17 cellular contexts compared by ENCODE assay signal in genomic region chr7:56107954-56108258, GRCh38. TPM values are rescaled to one million over a fixed set of nuclear protein-coding genes. Genes with fewer than 3 reads are reported as not detected.
DNase-seq lines count a peak whose midpoint lies in the region; ATAC-seq and TF ChIP-seq lines count a peak whose summit lies in the region.
"Had no signal": no experiment of that assay in that cellular context is flagged by ENCODE, and none has a peak within 500 bp of the region (broad histone marks: within the 10 kb centered on the region; RNA-seq: fewer than 3 reads in every experiment).

No MANE protein-coding gene starts in this region.

- H3K9me3 Mint-ChIP-seq in activated naive CD4-positive, alpha-beta T cell treated with anti-CD3 and anti-CD28 coated beads, Interleukin-2, amount 50 U/mL, for 24 hours, result no peaks in the 10 kb centered on the region
- H3K9me3 Mint-ChIP-seq in T-cell (no peaks in the 10 kb centered on the region), endodermal cell (peaks cover 83% of the 10 kb centered on the region)
- peaks cover 4% of the 10 kb centered on the region for H3K9me3 Mint-ChIP-seq in stimulated activated memory B cell treated with anti-CD40 and anti-IgM and Interleukin-4, amounts not matched to agents 10 μg/mL and 1 μg/mL and 100 μg/mL, for 72 hours

- 100% methylated on average over 1 of the region's 1 CpG; no CpG with 5 or more reads in 1 of the 2 experiments for WGBS in endodermal cell (ENCODE audit: insufficient coverage in 1 of 2, insufficient read length in 1 of 2), 2 experiments

- no peaks in the 10 kb centered on the region for H3K27me3 Mint-ChIP-seq in activated naive CD4-positive, alpha-beta T cell treated with anti-CD3 and anti-CD28 coated beads, Interleukin-2, amount 50 U/mL, for 24 hours
- no peaks in the 10 kb centered on the region for H3K27me3 Mint-ChIP-seq in T-cell
- peaks cover 2% of the 10 kb centered on the region for H3K27me3 Mint-ChIP-seq in endodermal cell (ENCODE audit: insufficient read depth)
- H3K27me3 Mint-ChIP-seq in stimulated activated memory B cell treated with anti-CD40 and anti-IgM and Interleukin-4, amounts not matched to agents 10 μg/mL and 1 μg/mL and 100 μg/mL, for 72 hours, result no peaks in the 10 kb centered on the region

- peaks cover 11% of the 10 kb centered on the region for H3K9me3 ChIP-seq in endodermal cell (ENCODE audit: control insufficient read depth, low read length)
- H3K9me3 ChIP-seq: ascending aorta, mucosa of descending colon, thyroid gland had no signal

- no peak overlapping the region for H3K27ac Mint-ChIP-seq in activated naive CD4-positive, alpha-beta T cell treated with anti-CD3 and anti-CD28 coated beads, Interleukin-2, amount 50 U/mL, for 24 hours
- H3K27ac Mint-ChIP-seq in T-cell (peak overlapping the region; percentile 71 to 98), endodermal cell (no peak overlapping the region)
- H3K27ac Mint-ChIP-seq in stimulated activated memory B cell treated with anti-CD40 and anti-IgM and Interleukin-4, amounts not matched to agents 10 μg/mL and 1 μg/mL and 100 μg/mL, for 72 hours, result peak overlapping the region; percentile 98

- H3K4me1 ChIP-seq in endodermal cell (ENCODE audit: control insufficient read depth, insufficient read depth, low read length), result no peaks in the 10 kb centered on the region

- TF ChIP-seq CTCF in endodermal cell (conservative IDR thresholded peaks at IDR 0.05), result no peak

- H3K36me3 Mint-ChIP-seq in activated naive CD4-positive, alpha-beta T cell treated with anti-CD3 and anti-CD28 coated beads, Interleukin-2, amount 50 U/mL, for 24 hours, result peaks cover 12% of the 10 kb centered on the region
- H3K36me3 Mint-ChIP-seq in T-cell (peaks cover 9% of the 10 kb centered on the region), endodermal cell (ENCODE audit: low read depth) (no peaks in the 10 kb centered on the region)
- peaks cover 15% of the 10 kb centered on the region for H3K36me3 Mint-ChIP-seq in stimulated activated memory B cell treated with anti-CD40 and anti-IgM and Interleukin-4, amounts not matched to agents 10 μg/mL and 1 μg/mL and 100 μg/mL, for 72 hours

- peak overlapping the region; percentile 99 for H3K4me3 ChIP-seq in endodermal cell (ENCODE audit: low read length)
- H3K4me3 ChIP-seq: ascending aorta, mucosa of descending colon, thyroid gland had no signal

- CTCF ChIA-PET in T-cell (lab: Charles Lee), result interaction anchor here in 1 of 2 donors (0.6 to 0.7 kb wide), 2 partner anchors 36 to 44 kb away, joined by 4 to 5 read pairs; partner anchors contain the start of gene SUMF2

- H3K27me3 ChIP-seq in endodermal cell (ENCODE audit: control insufficient read depth, insufficient read depth, low read length, poor library complexity, severe bottlenecking), result no peaks in the 10 kb centered on the region
- H3K27me3 ChIP-seq: ascending aorta, thyroid gland had no signal

- peaks cover 28% of the 10 kb centered on the region for H3K4me1 Mint-ChIP-seq in activated naive CD4-positive, alpha-beta T cell treated with anti-CD3 and anti-CD28 coated beads, Interleukin-2, amount 50 U/mL, for 24 hours
- H3K4me1 Mint-ChIP-seq in T-cell (peaks cover 31 to 39% (median 35%) of the 10 kb centered on the region in 3 donors), endodermal cell (no peaks in the 10 kb centered on the region)
- H3K4me1 Mint-ChIP-seq in stimulated activated memory B cell treated with anti-CD40 and anti-IgM and Interleukin-4, amounts not matched to agents 10 μg/mL and 1 μg/mL and 100 μg/mL, for 72 hours, result peaks cover 27% of the 10 kb centered on the region

- POLR2A ChIA-PET in T-cell (lab: Charles Lee), result interaction anchor here in 1 of 2 donors (0.8 kb wide), 1 partner anchor 44 kb away, joined by 5 read pairs; no protein-coding TSS in a partner anchor

- no peak for DNase-seq in activated naive CD4-positive, alpha-beta T cell (lab: John Stamatoyannopoulos, UW)
- DNase-seq in T-cell (no peak), endodermal cell (no peak), NCI-H526 treated with DMSO at 0.1 percent for 48 hours (lab: John Stamatoyannopoulos, UW) (no peak)
- DNase-seq: activated CD4-positive, alpha-beta T cell treated with anti-CD3 and anti-CD28 coated beads for 1 hour; foreskin melanocyte; left cardiac atrium; mucosa of descending colon; NCI-H2029 treated with DMSO at 0.1 percent for 48 hours; NCI-H510A treated with DMSO at 0.1 percent for 48 hours; SHP77 treated with DMSO at 0.1 percent for 48 hours; thyroid gland had no signal

- no peak overlapping the region for H3K9ac ChIP-seq in endodermal cell (ENCODE audit: extremely low read depth, low read length, poor library complexity, severe bottlenecking)

- H3K27ac ChIP-seq in endodermal cell (ENCODE audit: low read depth, low read length), result no peak overlapping the region
- H3K27ac ChIP-seq: thyroid gland had no signal

- peak overlapping the region; percentile 97 for H3K4me3 Mint-ChIP-seq in activated naive CD4-positive, alpha-beta T cell treated with anti-CD3 and anti-CD28 coated beads, Interleukin-2, amount 50 U/mL, for 24 hours
- peak overlapping the region; percentile 42 to 99 (median 96) for H3K4me3 Mint-ChIP-seq in T-cell
- H3K4me3 Mint-ChIP-seq in endodermal cell, result no peak overlapping the region
- H3K4me3 Mint-ChIP-seq in stimulated activated memory B cell treated with anti-CD40 and anti-IgM and Interleukin-4, amounts not matched to agents 10 μg/mL and 1 μg/mL and 100 μg/mL, for 72 hours, result no peak overlapping the region

- peaks cover 15% of the 10 kb centered on the region for H3K36me3 ChIP-seq in endodermal cell (ENCODE audit: control insufficient read depth, insufficient read depth, low read length)

- ATAC-seq in T-cell (replicated peaks in 1 of 4) (no peak), HG02870 (IDR thresholded peaks at IDR 0.05; ENCODE audit: unreplicated experiment) (no peak), GM19035 (IDR thresholded peaks at IDR 0.05; ENCODE audit: unreplicated experiment) (no peak)
- no peak for ATAC-seq in stimulated activated memory B cell treated with anti-CD40 and anti-IgM and Interleukin-4, amounts not matched to agents 10 μg/mL and 1 μg/mL and 100 μg/mL, for 72 hours
- ATAC-seq: left cardiac atrium, mucosa of descending colon had no signal

RNA-seq across cellular contexts. Expression of gene CHCHD2, which starts 1.6 kb away (rescaled TPM):
- total RNA-seq in T-cell (100 to 1,000 TPM; 173 to 209 (median 189) TPM), endodermal cell (10 to 100 TPM; 44.7 to 88.8 TPM)
- 247 TPM for polyA plus RNA-seq in endodermal cell (2013, experiment 1 of 2)
- polyA plus RNA-seq in endodermal cell (2013, experiment 2 of 2), result 233 TPM

RNA-seq across cellular contexts. Expression of gene NUPR2, which starts 8.3 kb away (rescaled TPM):
- total RNA-seq in T-cell, result under 1 TPM in 1 of 5 donors, not detected in 4; 0.67 TPM
- total RNA-seq in endodermal cell, result not detected
- polyA plus RNA-seq in endodermal cell (2013, experiment 1 of 2), result not detected
- polyA plus RNA-seq in endodermal cell (2013, experiment 2 of 2), result not detected
- total RNA-seq: ascending aorta, left cardiac atrium had no signal

RNA-seq across cellular contexts. Expression of gene PHKG1, which starts 15.2 kb away (rescaled TPM):
- total RNA-seq in T-cell, result 1 to 10 TPM; 2.6 to 5.5 (median 3.7) TPM
- under 1 TPM; 0.46 TPM for total RNA-seq in endodermal cell
- 0.36 TPM for polyA plus RNA-seq in endodermal cell (2013, experiment 1 of 2)
- 1.5 TPM for polyA plus RNA-seq in endodermal cell (2013, experiment 2 of 2)

RNA-seq across cellular contexts. Expression of gene SUMF2, which starts 43.8 kb away (rescaled TPM):
- 100 to 1,000 TPM; 127 to 182 (median 174) TPM for total RNA-seq in T-cell
- 100 to 1,000 TPM; 122 to 133 TPM for total RNA-seq in endodermal cell
- polyA plus RNA-seq in endodermal cell (2013, experiment 1 of 2), result 83.7 TPM
- polyA plus RNA-seq in endodermal cell (2013, experiment 2 of 2), result 73.2 TPM

RNA-seq across cellular contexts. Expression of gene CCT6A, which starts 56.3 kb away (rescaled TPM):
- 10 to 100 TPM; 44.6 to 74.7 (median 70.3) TPM for total RNA-seq in T-cell
- 100 to 1,000 TPM; 225 to 230 TPM for total RNA-seq in endodermal cell
- polyA plus RNA-seq in endodermal cell (2013, experiment 1 of 2), result 251 TPM
- polyA plus RNA-seq in endodermal cell (2013, experiment 2 of 2), result 217 TPM

Comparison
In these comparisons a context has a peak if more than half of its experiments do, and no peak if none do; other contexts are left out.
1. H3K27ac Mint-ChIP-seq: peak in T-cell (2 of 2) and stimulated activated memory B cell treated with anti-CD40 and anti-IgM and Interleukin-4, amounts not matched to agents 10 μg/mL and 1 μg/mL and 100 μg/mL, for 72 hours (single experiment); none in activated naive CD4-positive, alpha-beta T cell treated with anti-CD3 and anti-CD28 coated beads, Interleukin-2, amount 50 U/mL, for 24 hours (single experiment) and endodermal cell (single experiment).
2. H3K4me3 Mint-ChIP-seq: peak in activated naive CD4-positive, alpha-beta T cell treated with anti-CD3 and anti-CD28 coated beads, Interleukin-2, amount 50 U/mL, for 24 hours (single experiment) and T-cell (3 of 3); none in endodermal cell (single experiment) and stimulated activated memory B cell treated with anti-CD40 and anti-IgM and Interleukin-4, amounts not matched to agents 10 μg/mL and 1 μg/mL and 100 μg/mL, for 72 hours (single experiment).